In genomic region chr2:196155597-196155996, GRCh38 we compare ENCODE assay signal across 24 cellular contexts. TPM values are rescaled to one million over a fixed set of nuclear protein-coding genes. Genes with fewer than 3 reads are reported as not detected.
DNase-seq lines count a peak whose midpoint lies in the region; ATAC-seq, FAIRE-seq and TF ChIP-seq lines count a peak whose summit lies in the region.
"Had no signal": no experiment of that assay in that cellular context is flagged by ENCODE, and none has a peak within 500 bp of the region (broad histone marks: within the 10 kb centered on the region; RNA-seq: fewer than 3 reads in every experiment).

No MANE protein-coding gene starts in this region.

- TF ChIP-seq POLR2A in H54 (IDR thresholded peaks at IDR 0.05; ENCODE audit: low read depth, low read length): no peak

- H3K4me1 Mint-ChIP-seq in activated CD4-positive, alpha-beta T cell treated with anti-CD3 and anti-CD28 coated beads, Interleukin-2, amount 10 ng/mL, durations not matched to agents 24 days and 14 days: peaks cover 72% of the 10 kb centered on the region
- H3K4me1 Mint-ChIP-seq in activated T-helper 1 cell treated with anti-CD3 and anti-CD28 coated beads, Interleukin-12 subunit alpha, Interleukin-12 subunit beta, Interleukin-2, Interleukin-4 antibody, amounts not matched to agents 30 ng/mL and 10 ng/mL and 1 ng/mL, durations not matched to agents 14 hours and 24 hours and 36 hours (ENCODE audit: low read depth): peaks cover 93% of the 10 kb centered on the region
- peaks cover 26 to 93% (median 73%) of the 10 kb centered on the region in 4 donors for H3K4me1 Mint-ChIP-seq in naive thymus-derived CD8-positive, alpha-beta T cell

- H3K27ac Mint-ChIP-seq in activated CD4-positive, alpha-beta T cell treated with anti-CD3 and anti-CD28 coated beads, Interleukin-2, amount 10 ng/mL, durations not matched to agents 24 days and 14 days: peak overlapping the region; percentile 19
- H3K27ac Mint-ChIP-seq in activated T-helper 1 cell treated with anti-CD3 and anti-CD28 coated beads, Interleukin-12 subunit alpha, Interleukin-12 subunit beta, Interleukin-2, Interleukin-4 antibody, amounts not matched to agents 30 ng/mL and 10 ng/mL and 1 ng/mL, durations not matched to agents 14 hours and 24 hours and 36 hours: peak overlapping the region; percentile 29
- peak overlapping the region; percentile 69 to 100 (median 97) for H3K27ac Mint-ChIP-seq in naive thymus-derived CD8-positive, alpha-beta T cell
- H3K27ac Mint-ChIP-seq: GM23338 had no signal

- POLR2A ChIA-PET in naive thymus-derived CD8-positive, alpha-beta T cell (lab: Charles Lee): interaction anchor here (0.6 to 1.7 kb wide), 4 partner anchors 12 to 75 kb away, joined by 3 to 7 read pairs (median 4); partner anchors contain the start of gene STK17B

- peaks cover 11% of the 10 kb centered on the region for H3K9me3 Mint-ChIP-seq in activated CD4-positive, alpha-beta T cell treated with anti-CD3 and anti-CD28 coated beads, Interleukin-2, amount 10 ng/mL, durations not matched to agents 24 days and 14 days
- no peaks in the 10 kb centered on the region for H3K9me3 Mint-ChIP-seq in activated T-helper 1 cell treated with anti-CD3 and anti-CD28 coated beads, Interleukin-12 subunit alpha, Interleukin-12 subunit beta, Interleukin-2, Interleukin-4 antibody, amounts not matched to agents 30 ng/mL and 10 ng/mL and 1 ng/mL, durations not matched to agents 14 hours and 24 hours and 36 hours
- H3K9me3 Mint-ChIP-seq in naive thymus-derived CD8-positive, alpha-beta T cell: no peaks in the 10 kb centered on the region
- H3K9me3 Mint-ChIP-seq: GM23338 had no signal

- intact Hi-C loops in activated CD4-positive, alpha-beta T cell treated with anti-CD3 and anti-CD28 coated beads, Interleukin-2, amount 10 ng/mL, durations not matched to agents 24 days and 14 days (cut with micrococcal nuclease): no loop called here
- intact Hi-C loops in activated T-helper 1 cell treated with anti-CD3 and anti-CD28 coated beads, Interleukin-12 subunit alpha, Interleukin-12 subunit beta, Interleukin-2, Interleukin-4 antibody, amounts not matched to agents 30 ng/mL and 10 ng/mL and 1 ng/mL, durations not matched to agents 14 hours and 24 hours and 36 hours (cut with micrococcal nuclease): no loop called here

- peak; percentile 54 for DNase-seq in activated CD4-positive, alpha-beta T cell treated with anti-CD3 and anti-CD28 coated beads, Interleukin-2, amount 10 ng/mL, durations not matched to agents 24 days and 14 days
- DNase-seq in activated CD4-positive, alpha-beta T cell treated with anti-CD3 and anti-CD28 coated beads, Interleukin-2, amount 50 U/mL, for 1 hour: no peak
- DNase-seq in H54 (ENCODE audit: insufficient read length, low spot score) (no peak), germinal center (ENCODE audit: low spot score) (no peak)
- DNase-seq in activated T-helper 1 cell treated with anti-CD3 and anti-CD28 coated beads, Interleukin-12 subunit alpha, Interleukin-12 subunit beta, Interleukin-2, Interleukin-4 antibody, amounts not matched to agents 30 ng/mL and 10 ng/mL and 1 ng/mL, durations not matched to agents 14 hours and 24 hours and 36 hours (ENCODE audit: low spot score): no peak
- DNase-seq in naive thymus-derived CD8-positive, alpha-beta T cell: peak in 2 of 10 donors; percentile 39 to 54
- no peak for DNase-seq in effector CD8-positive, alpha-beta T cell (lab: John Stamatoyannopoulos, UW)
- DNase-seq: activated CD8-positive, alpha-beta memory T cell treated with anti-CD3 and anti-CD28 coated beads for 24 hours; BE2C; Calu3; cortex of kidney; glutamatergic neuron; mammary epithelial cell; NCI-H1092 treated with DMSO at 0.1 percent for 48 hours; NCI-H2081 treated with DMSO at 0.1 percent for 48 hours; PC-3; Right ventricle myocardium superior; small intestine; stimulated activated CD4-positive, alpha-beta T cell treated with anti-CD3 and anti-CD28 coated beads, Interleukin-4, amount 100 ng/mL, for 1 hour; stimulated activated naive CD4-positive, alpha-beta T cell treated with Interleukin-2 at 50 U/mL for 16 hours; trophoblast cell had no signal

- H3K4me3 Mint-ChIP-seq in activated CD4-positive, alpha-beta T cell treated with anti-CD3 and anti-CD28 coated beads, Interleukin-2, amount 10 ng/mL, durations not matched to agents 24 days and 14 days: peak overlapping the region; percentile 29
- peak overlapping the region; percentile 47 for H3K4me3 Mint-ChIP-seq in activated T-helper 1 cell treated with anti-CD3 and anti-CD28 coated beads, Interleukin-12 subunit alpha, Interleukin-12 subunit beta, Interleukin-2, Interleukin-4 antibody, amounts not matched to agents 30 ng/mL and 10 ng/mL and 1 ng/mL, durations not matched to agents 14 hours and 24 hours and 36 hours
- peak overlapping the region; percentile 8 to 85 (median 74) for H3K4me3 Mint-ChIP-seq in naive thymus-derived CD8-positive, alpha-beta T cell
- H3K4me3 Mint-ChIP-seq: GM23338 had no signal

- peaks cover 74% of the 10 kb centered on the region for H3K36me3 Mint-ChIP-seq in activated CD4-positive, alpha-beta T cell treated with anti-CD3 and anti-CD28 coated beads, Interleukin-2, amount 10 ng/mL, durations not matched to agents 24 days and 14 days (ENCODE audit: low read depth)
- peaks cover 64% of the 10 kb centered on the region for H3K36me3 Mint-ChIP-seq in activated T-helper 1 cell treated with anti-CD3 and anti-CD28 coated beads, Interleukin-12 subunit alpha, Interleukin-12 subunit beta, Interleukin-2, Interleukin-4 antibody, amounts not matched to agents 30 ng/mL and 10 ng/mL and 1 ng/mL, durations not matched to agents 14 hours and 24 hours and 36 hours (ENCODE audit: low read depth)
- peaks cover 25 to 86% (median 52%) of the 10 kb centered on the region in 3 donors for H3K36me3 Mint-ChIP-seq in naive thymus-derived CD8-positive, alpha-beta T cell

- ATAC-seq in naive thymus-derived CD8-positive, alpha-beta T cell: peak; percentile 37 to 62
- ATAC-seq in GM21360 (IDR thresholded peaks at IDR 0.05; ENCODE audit: unreplicated experiment): no peak
- ATAC-seq: A549, GM23338, PC-3 had no signal

- no peaks in the 10 kb centered on the region for H3K27me3 Mint-ChIP-seq in activated CD4-positive, alpha-beta T cell treated with anti-CD3 and anti-CD28 coated beads, Interleukin-2, amount 10 ng/mL, durations not matched to agents 24 days and 14 days
- H3K27me3 Mint-ChIP-seq in activated T-helper 1 cell treated with anti-CD3 and anti-CD28 coated beads, Interleukin-12 subunit alpha, Interleukin-12 subunit beta, Interleukin-2, Interleukin-4 antibody, amounts not matched to agents 30 ng/mL and 10 ng/mL and 1 ng/mL, durations not matched to agents 14 hours and 24 hours and 36 hours (ENCODE audit: insufficient read depth): no peaks in the 10 kb centered on the region
- H3K27me3 Mint-ChIP-seq in naive thymus-derived CD8-positive, alpha-beta T cell: no peaks in the 10 kb centered on the region

- FAIRE-seq in H54 (lab: Jason Lieb, UNC): peak; percentile 38
- FAIRE-seq: A549 had no signal

RNA-seq across cellular contexts. Expression of gene STK17B, which starts 15.8 kb away (rescaled TPM):
- 129 and 131 TPM in 2 replicates for total RNA-seq in activated CD4-positive, alpha-beta T cell treated with anti-CD3 and anti-CD28 coated beads, Interleukin-2, amount 10 ng/mL, durations not matched to agents 24 days and 14 days
- 148 and 164 TPM in 2 replicates for total RNA-seq in activated T-helper 1 cell treated with anti-CD3 and anti-CD28 coated beads, Interleukin-12 subunit alpha, Interleukin-12 subunit beta, Interleukin-2, Interleukin-4 antibody, amounts not matched to agents 30 ng/mL and 10 ng/mL and 1 ng/mL, durations not matched to agents 14 hours and 24 hours and 36 hours
- 100 to 1,000 TPM; 312 to 331 TPM for total RNA-seq in naive thymus-derived CD8-positive, alpha-beta T cell
- 10 to 100 TPM; 73.5 to 98.3 (median 91.9) TPM for polyA plus RNA-seq in naive thymus-derived CD8-positive, alpha-beta T cell

Comparison
In these comparisons a context has a peak if more than half of its experiments do, and no peak if none do; other contexts are left out.
1. H3K27ac Mint-ChIP-seq: peak in every context shown above with its lines; median percentile 97 in naive thymus-derived CD8-positive, alpha-beta T cell; 29 in activated T-helper 1 cell treated with anti-CD3 and anti-CD28 coated beads, Interleukin-12 subunit alpha, Interleukin-12 subunit beta, Interleukin-2, Interleukin-4 antibody, amounts not matched to agents 30 ng/mL and 10 ng/mL and 1 ng/mL, durations not matched to agents 14 hours and 24 hours and 36 hours; 19 in activated CD4-positive, alpha-beta T cell treated with anti-CD3 and anti-CD28 coated beads, Interleukin-2, amount 10 ng/mL, durations not matched to agents 24 days and 14 days.